Comparison of ENCODE assay signal across 9 cellular contexts in the genomic region with DNA sequence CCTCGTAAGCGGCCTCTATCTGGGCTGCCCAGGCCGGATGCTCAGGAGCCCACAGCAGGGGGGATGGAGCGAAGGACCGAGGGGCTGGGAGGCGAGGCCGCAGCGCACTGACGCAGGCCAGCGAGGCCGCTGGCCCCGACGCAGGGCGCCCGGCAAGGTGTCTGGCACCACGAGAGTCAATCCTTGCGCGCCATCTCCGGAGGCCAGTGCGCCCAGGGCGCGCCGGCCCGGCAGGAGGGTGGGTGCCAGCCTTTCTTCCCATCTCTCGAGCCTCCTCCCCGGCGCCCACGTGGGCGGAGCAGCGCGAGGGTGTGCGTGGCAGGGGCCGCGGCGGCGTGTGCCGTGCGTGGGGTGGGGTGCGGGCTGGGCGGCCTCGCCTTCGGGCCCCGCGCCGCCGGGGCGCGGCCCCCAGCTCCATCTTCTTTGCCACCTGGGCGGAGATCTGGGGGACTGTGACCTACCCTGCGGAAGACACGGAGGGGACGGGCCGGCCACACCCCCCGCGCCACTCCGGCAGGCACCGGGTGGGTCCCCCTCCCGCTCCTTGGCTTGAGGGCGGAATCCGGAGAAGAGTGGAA. TPM values are rescaled to one million over a fixed set of nuclear protein-coding genes. Genes with fewer than 3 reads are reported as not detected.
DNase-seq lines count a peak whose midpoint lies in the region; ATAC-seq and TF ChIP-seq lines count a peak whose summit lies in the region.
"Had no signal": no experiment of that assay in that cellular context is flagged by ENCODE, and none has a peak within 500 bp of the region (broad histone marks: within the 10 kb centered on the region; RNA-seq: fewer than 3 reads in every experiment).

No MANE protein-coding gene starts in this region.

- no peak overlapping the region for H3K27ac ChIP-seq in BLaER1
- H3K27ac ChIP-seq in HUES48 (ENCODE audit: low read depth, low read length) = no peak overlapping the region

- TF ChIP-seq CTCF in nephron progenitor cell (IDR thresholded peaks at IDR 0.05) = no peak

- H4K20me1 ChIP-seq in BLaER1 = peaks cover 33% of the 10 kb centered on the region

- peak overlapping the region; percentile 38; the same call in 1 of the 2 replicates for H3K9ac ChIP-seq in BLaER1
- H3K9ac ChIP-seq in HUES48 (ENCODE audit: low read depth, low read length) = no peak overlapping the region

- H3K27ac Mint-ChIP-seq in activated naive CD8-positive, alpha-beta T cell = no peak overlapping the region
- H3K27ac Mint-ChIP-seq in nephron progenitor cell = no peak overlapping the region

- peaks cover 43% of the 10 kb centered on the region for H3K4me1 ChIP-seq in BLaER1
- peaks cover 27% of the 10 kb centered on the region for H3K4me1 ChIP-seq in HUES48 (ENCODE audit: control insufficient read depth, insufficient read depth, low read length)

- H3K9me3 Mint-ChIP-seq in activated naive CD8-positive, alpha-beta T cell (ENCODE audit: low read depth) = peaks cover 6% of the 10 kb centered on the region
- H3K9me3 Mint-ChIP-seq in nephron progenitor cell = peaks cover 14% of the 10 kb centered on the region

- peak overlapping the region; percentile 79 for H3K4me3 Mint-ChIP-seq in activated naive CD8-positive, alpha-beta T cell
- H3K4me3 Mint-ChIP-seq in nephron progenitor cell = peak overlapping the region; percentile 74

- H3K4me2 ChIP-seq in BLaER1 = peak overlapping the region; percentile 99

- DNase-seq in nephron progenitor cell (no peak), GOT3 (lab: John Stamatoyannopoulos, UW) (no peak)
- DNase-seq: foreskin melanocyte had no signal

- H3K9me3 ChIP-seq in BLaER1 (peaks cover 8% of the 10 kb centered on the region), HUES48 (ENCODE audit: control insufficient read depth, insufficient read depth, low read length) (no peaks in the 10 kb centered on the region)

- H3K36me3 ChIP-seq in BLaER1 = no peaks in the 10 kb centered on the region; the same call in 1 of the 2 replicates
- H3K36me3 ChIP-seq in HUES48 (ENCODE audit: control insufficient read depth, insufficient read depth, low read length) = no peaks in the 10 kb centered on the region

- H3K27me3 ChIP-seq in BLaER1 (peaks cover 18% of the 10 kb centered on the region), HUES48 (ENCODE audit: control insufficient read depth, insufficient read depth, low read length) (peaks cover 13% of the 10 kb centered on the region)

- H3K27me3 Mint-ChIP-seq in activated naive CD8-positive, alpha-beta T cell = peaks cover 35% of the 10 kb centered on the region
- peaks cover 86% of the 10 kb centered on the region for H3K27me3 Mint-ChIP-seq in nephron progenitor cell (ENCODE audit: low read depth, poor library complexity)

- H3K4me3 ChIP-seq in BLaER1 (peak overlapping the region; percentile 85), HUES48 (ENCODE audit: low read depth, low read length) (peak overlapping the region; percentile 73)

- peaks cover 7% of the 10 kb centered on the region for H3K36me3 Mint-ChIP-seq in activated naive CD8-positive, alpha-beta T cell
- H3K36me3 Mint-ChIP-seq in nephron progenitor cell (ENCODE audit: low read depth) = no peaks in the 10 kb centered on the region

- no peak for ATAC-seq in GM21526 (IDR thresholded peaks at IDR 0.05; ENCODE audit: low FRiP score, unreplicated experiment)
- ATAC-seq in esophagus mucosa = no peak
- ATAC-seq in HG03460 (IDR thresholded peaks at IDR 0.05; ENCODE audit: unreplicated experiment) = no peak

- H3K4me1 Mint-ChIP-seq in activated naive CD8-positive, alpha-beta T cell (ENCODE audit: low read depth) = peaks cover 20% of the 10 kb centered on the region
- peaks cover 6% of the 10 kb centered on the region for H3K4me1 Mint-ChIP-seq in nephron progenitor cell

RNA-seq across cellular contexts. Expression of a gene that starts 0.9 kb away (rescaled TPM):
- not detected for total RNA-seq in esophagus mucosa
